In the genomic region with DNA sequence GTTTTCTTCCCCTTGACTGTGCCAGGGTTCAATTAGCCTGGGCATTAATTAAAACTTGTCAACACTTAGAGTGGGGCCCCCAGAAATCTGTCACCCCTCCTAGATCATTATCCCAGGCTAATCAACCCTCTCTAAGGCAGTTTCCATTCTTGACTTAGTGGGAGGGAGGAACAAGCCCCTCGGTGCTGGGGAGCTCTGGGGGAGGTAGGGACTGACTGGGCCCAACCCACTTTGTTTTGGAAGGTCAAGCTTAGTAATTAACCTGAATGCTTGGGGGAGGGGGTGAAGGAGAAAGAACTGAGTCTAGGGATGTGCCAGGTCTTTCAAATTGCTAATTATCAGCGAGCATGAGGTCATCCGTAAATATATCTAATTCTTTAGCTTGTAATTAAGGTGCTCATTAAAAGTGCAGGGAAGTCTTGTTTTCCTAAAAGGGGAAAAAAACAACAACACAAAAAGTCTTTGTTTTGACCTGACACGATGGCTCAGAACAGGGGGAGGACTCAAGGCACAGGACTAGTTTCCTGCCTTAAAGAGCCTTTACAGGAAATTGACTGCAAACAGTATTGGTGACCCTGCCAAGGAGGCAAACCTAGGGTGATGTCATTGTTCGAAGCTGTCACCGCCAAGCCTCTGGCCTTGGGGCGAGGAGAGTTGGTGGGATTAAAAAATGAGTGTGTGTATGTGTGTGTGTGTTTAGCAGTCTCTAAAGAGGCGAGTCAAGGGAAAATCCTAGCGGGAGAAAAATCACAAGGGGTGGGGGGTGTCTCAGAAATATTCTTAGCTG, we compare ENCODE assay signal across 8 cellular contexts. TPM values are rescaled to one million over a fixed set of nuclear protein-coding genes. Genes with fewer than 3 reads are reported as not detected.
DNase-seq lines count a peak whose midpoint lies in the region; ATAC-seq and TF ChIP-seq lines count a peak whose summit lies in the region.

No MANE protein-coding gene starts in this region.

- peak overlapping the region; percentile 50 for H3K4me3 ChIP-seq in Karpas-422 (ENCODE audit: low read length)
- H3K4me3 ChIP-seq in cardiac muscle cell: no peak overlapping the region

- peak overlapping the region; percentile 57 for H3K9ac ChIP-seq in Karpas-422 (ENCODE audit: low read length)

- H3K27me3 Mint-ChIP-seq in activated naive CD8-positive, alpha-beta T cell treated with anti-CD3 and anti-CD28 coated beads, Interleukin-2, amount 50 U/mL, for 24 hours: no peaks in the 10 kb centered on the region

- peak overlapping the region; percentile 19 for H3K4me3 Mint-ChIP-seq in activated naive CD8-positive, alpha-beta T cell treated with anti-CD3 and anti-CD28 coated beads, Interleukin-2, amount 50 U/mL, for 24 hours

- peaks cover 82% of the 10 kb centered on the region for H3K4me1 Mint-ChIP-seq in activated naive CD8-positive, alpha-beta T cell treated with anti-CD3 and anti-CD28 coated beads, Interleukin-2, amount 50 U/mL, for 24 hours

- peak; percentile 65 for ATAC-seq in activated naive CD8-positive, alpha-beta T cell treated with anti-CD3 and anti-CD28 coated beads, Interleukin-2, amount 50 U/mL, for 24 hours
- ATAC-seq in HG03460 (IDR thresholded peaks at IDR 0.05; ENCODE audit: unreplicated experiment): no peak
- ATAC-seq in GM21786 (IDR thresholded peaks at IDR 0.05; ENCODE audit: unreplicated experiment): no peak

- no peaks in the 10 kb centered on the region for H3K9me3 ChIP-seq in Karpas-422 (ENCODE audit: low read length)
- H3K9me3 ChIP-seq in cardiac muscle cell (ENCODE audit: low read depth): no peaks in the 10 kb centered on the region

- peaks cover 63% of the 10 kb centered on the region for H3K4me1 ChIP-seq in Karpas-422 (ENCODE audit: low read length)
- peaks cover 95% of the 10 kb centered on the region for H3K4me1 ChIP-seq in cardiac muscle cell (ENCODE audit: low read depth)

- DNase-seq in ELR (ENCODE audit: low read depth) (peak; percentile 92), Karpas-422 (peak; percentile 72), cardiac muscle cell (ENCODE audit: low read depth in 1 of 2, low spot score in 1 of 2) (peak; percentile 30 to 75), renal cortical epithelial cell (ENCODE audit: low read depth) (peak; percentile 89), head of caudate nucleus (no peak)
- no peak for DNase-seq in activated naive CD8-positive, alpha-beta T cell treated with anti-CD3 and anti-CD28 coated beads, Interleukin-2, amount 50 U/mL, for 24 hours

- H3K36me3 Mint-ChIP-seq in activated naive CD8-positive, alpha-beta T cell treated with anti-CD3 and anti-CD28 coated beads, Interleukin-2, amount 50 U/mL, for 24 hours (ENCODE audit: low read depth): peaks cover 34% of the 10 kb centered on the region

- H3K27ac Mint-ChIP-seq in activated naive CD8-positive, alpha-beta T cell treated with anti-CD3 and anti-CD28 coated beads, Interleukin-2, amount 50 U/mL, for 24 hours: peak overlapping the region; percentile 79

- no peaks in the 10 kb centered on the region for H3K9me3 Mint-ChIP-seq in activated naive CD8-positive, alpha-beta T cell treated with anti-CD3 and anti-CD28 coated beads, Interleukin-2, amount 50 U/mL, for 24 hours

- H3K9me2 ChIP-seq in Karpas-422 (replicated peaks; ENCODE audit: insufficient read depth, low read length): no peaks in the 10 kb centered on the region

- H4K20me1 ChIP-seq in Karpas-422 (ENCODE audit: insufficient read depth, low read depth, low read length): peaks cover 15% of the 10 kb centered on the region; the same call in 1 of the 2 replicates

- no peak overlapping the region for H2AFZ ChIP-seq in Karpas-422 (ENCODE audit: low read length)

- H3K27me3 ChIP-seq in Karpas-422 (ENCODE audit: low read length) (no peaks in the 10 kb centered on the region), cardiac muscle cell (no peaks in the 10 kb centered on the region)

- intact Hi-C loops in head of caudate nucleus (cut with DNase I): no loop called here

- H3K36me3 ChIP-seq in Karpas-422 (ENCODE audit: insufficient read depth, low read length) (no peaks in the 10 kb centered on the region), cardiac muscle cell (peaks cover 4% of the 10 kb centered on the region)

- H3K79me2 ChIP-seq in Karpas-422 (ENCODE audit: low read length): peaks cover 98% of the 10 kb centered on the region

- no peak for TF ChIP-seq CTCF in cardiac muscle cell (IDR thresholded peaks at IDR 0.05; ENCODE audit: low read depth, low read length)

- H3K27ac ChIP-seq in Karpas-422 (ENCODE audit: low read length) (peak overlapping the region; percentile 82), cardiac muscle cell (peak overlapping the region; percentile 98)

- H3K4me2 ChIP-seq in Karpas-422 (ENCODE audit: low read depth, low read length, poor library complexity, severe bottlenecking): peak overlapping the region; percentile 88

RNA-seq across cellular contexts. Expression of a gene that starts 19.4 kb away (rescaled TPM):
- 54.6 and 106 TPM in 2 replicates for total RNA-seq in Karpas-422 (2014; rRNA removed; shearing (Covaris generic); ENCODE audit: low replicate concordance)
- 391 and 465 TPM in 2 replicates for total RNA-seq in cardiac muscle cell
- 70.2 and 77.4 TPM in 2 replicates for polyA plus RNA-seq in cardiac muscle cell
- total RNA-seq in renal cortical epithelial cell: 513 and 1,377 TPM in 2 replicates

RNA-seq across cellular contexts. Expression of a gene that starts 47.9 kb away (rescaled TPM):
- total RNA-seq in Karpas-422 (2014; rRNA removed; shearing (Covaris generic); ENCODE audit: low replicate concordance): 474 and 745 TPM in 2 replicates
- total RNA-seq in cardiac muscle cell (504 and 711 TPM in 2 replicates), renal cortical epithelial cell (328 and 420 TPM in 2 replicates)
- 258 and 455 TPM in 2 replicates for polyA plus RNA-seq in cardiac muscle cell

RNA-seq across cellular contexts. Expression of a gene that starts 49.1 kb away (rescaled TPM):
- total RNA-seq in Karpas-422 (2014; rRNA removed; shearing (Covaris generic); ENCODE audit: low replicate concordance): 262 and 352 TPM in 2 replicates
- total RNA-seq in cardiac muscle cell (2.4 and 3.9 TPM in 2 replicates), renal cortical epithelial cell (0.25 TPM in 1 of 2 replicates, not detected in the other)
- polyA plus RNA-seq in cardiac muscle cell: 4.6 and 7.7 TPM in 2 replicates

Comparison
In these comparisons a context has a peak if more than half of its experiments do, and no peak if none do; other contexts are left out.
1. DNase-seq: peak in ELR (single experiment), Karpas-422 (single experiment), cardiac muscle cell (2 of 2) and renal cortical epithelial cell (single experiment); none in activated naive CD8-positive, alpha-beta T cell treated with anti-CD3 and anti-CD28 coated beads, Interleukin-2, amount 50 U/mL, for 24 hours (single experiment) and head of caudate nucleus (0 of 42).
2. RNA of a gene that starts 49.1 kb away (total RNA-seq): 262 to 352 TPM in Karpas-422; 2.4 to 3.9 TPM in cardiac muscle cell and 0.25 TPM in renal cortical epithelial cell; every median in the first group is over 10 times any median in the second.